ENCODE assay signal across 8 cellular contexts in the genomic region with DNA sequence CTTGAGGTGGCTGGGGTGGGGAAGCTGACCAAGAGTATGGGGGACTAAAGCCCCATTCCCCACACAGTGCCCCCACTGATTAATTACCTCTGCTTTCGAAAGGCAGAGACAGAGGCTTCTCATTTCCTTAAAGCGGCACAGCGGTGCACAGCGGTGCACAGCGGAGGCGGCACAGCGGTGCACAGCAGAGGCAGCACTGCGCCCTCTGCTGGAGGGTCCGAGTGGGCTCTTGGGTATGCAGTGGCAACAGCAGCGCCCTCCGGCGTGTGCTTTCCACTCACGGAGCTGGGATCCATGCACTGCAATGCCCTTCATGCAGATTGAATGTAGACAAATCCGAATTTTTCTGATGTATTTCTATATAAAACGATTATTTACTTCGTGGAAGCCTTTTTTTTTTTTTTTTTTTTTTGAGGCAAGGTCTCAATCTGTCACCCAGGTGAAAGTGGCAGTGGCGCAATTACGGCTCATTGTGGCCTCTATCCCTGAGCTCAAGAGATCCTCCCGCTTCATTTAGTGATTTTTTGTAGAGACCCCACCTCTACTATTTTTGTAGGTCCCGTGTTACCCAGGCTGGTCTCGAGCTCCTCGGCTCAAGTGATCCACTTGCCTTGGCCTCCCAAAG.
DNase-seq lines count a peak whose midpoint lies in the region; ATAC-seq and TF ChIP-seq lines count a peak whose summit lies in the region.

No MANE protein-coding gene starts in this region.

- peak; percentile 42 for TF ChIP-seq CTCF in AG09319 (IDR thresholded peaks at IDR 0.05; ENCODE audit: low read depth, low read length)
- TF ChIP-seq CTCF in SU-DHL-6 (IDR thresholded peaks at IDR 0.05; ENCODE audit: insufficient read depth, low read length, poor library complexity, severe bottlenecking), result peak; percentile 75

- H3K4me3 ChIP-seq in SU-DHL-6 (ENCODE audit: insufficient read depth, low read length, poor library complexity, severe bottlenecking), result no peak overlapping the region

- no peak overlapping the region for H3K9ac ChIP-seq in SU-DHL-6 (ENCODE audit: low read length)

- peak overlapping the region; percentile 14 for H3K4me2 ChIP-seq in SU-DHL-6 (ENCODE audit: low read depth, low read length, poor library complexity, severe bottlenecking)

- H3K9me3 Mint-ChIP-seq in activated naive CD8-positive, alpha-beta T cell treated with anti-CD3 and anti-CD28 coated beads, Interleukin-2, amount 50 U/mL, for 24 hours, result no peaks in the 10 kb centered on the region

- H3K4me3 Mint-ChIP-seq in activated naive CD8-positive, alpha-beta T cell treated with anti-CD3 and anti-CD28 coated beads, Interleukin-2, amount 50 U/mL, for 24 hours, result no peak overlapping the region

- no peaks in the 10 kb centered on the region for H3K36me3 ChIP-seq in SU-DHL-6 (ENCODE audit: low read length)

- no peaks in the 10 kb centered on the region for H3K9me3 ChIP-seq in SU-DHL-6 (ENCODE audit: insufficient read depth, low read length)

- no peaks in the 10 kb centered on the region for H3K27me3 ChIP-seq in SU-DHL-6 (ENCODE audit: low read length)

- ATAC-seq in GM19025 (IDR thresholded peaks at IDR 0.05; ENCODE audit: low read depth, unreplicated experiment), result peak; percentile 57
- peak; percentile 96 for ATAC-seq in HG03135 (IDR thresholded peaks at IDR 0.05; ENCODE audit: unreplicated experiment)
- peak; percentile 100 for ATAC-seq in activated naive CD8-positive, alpha-beta T cell treated with anti-CD3 and anti-CD28 coated beads, Interleukin-2, amount 50 U/mL, for 24 hours

- H3K36me3 Mint-ChIP-seq in activated naive CD8-positive, alpha-beta T cell treated with anti-CD3 and anti-CD28 coated beads, Interleukin-2, amount 50 U/mL, for 24 hours (ENCODE audit: low read depth), result no peaks in the 10 kb centered on the region

- H2AFZ ChIP-seq in SU-DHL-6 (ENCODE audit: low read depth, low read length, severe bottlenecking), result no peak overlapping the region

- H3K4me1 Mint-ChIP-seq in activated naive CD8-positive, alpha-beta T cell treated with anti-CD3 and anti-CD28 coated beads, Interleukin-2, amount 50 U/mL, for 24 hours, result peaks cover 10% of the 10 kb centered on the region

- H3K27me3 Mint-ChIP-seq in activated naive CD8-positive, alpha-beta T cell treated with anti-CD3 and anti-CD28 coated beads, Interleukin-2, amount 50 U/mL, for 24 hours, result peaks cover 17% of the 10 kb centered on the region

- H3F3A ChIP-seq in SU-DHL-6 (ENCODE audit: insufficient read depth), result no peaks in the 10 kb centered on the region

- no peaks in the 10 kb centered on the region for H3K79me2 ChIP-seq in SU-DHL-6 (ENCODE audit: insufficient read depth, low read length)

- H4K20me1 ChIP-seq in SU-DHL-6 (ENCODE audit: low read depth, low read length), result no peaks in the 10 kb centered on the region

- DNase-seq in AG09319 (ENCODE audit: extremely low read depth, low read depth) (no peak), iris pigment epithelial cell (ENCODE audit: low read depth) (peak; percentile 36), NCI-H524 (lab: John Stamatoyannopoulos, UW) (no peak)
- peak; percentile 67 for DNase-seq in activated naive CD8-positive, alpha-beta T cell treated with anti-CD3 and anti-CD28 coated beads, Interleukin-2, amount 50 U/mL, for 24 hours
- peak; percentile 26 to 51 (median 49) for DNase-seq in stimulated activated CD4-positive, alpha-beta T cell treated with anti-CD3 and anti-CD28 coated beads, TNF-alpha, amount 100 ng/mL, for 4 hours (ENCODE audit: low read depth in 3 of 3)

- H3K27ac Mint-ChIP-seq in activated naive CD8-positive, alpha-beta T cell treated with anti-CD3 and anti-CD28 coated beads, Interleukin-2, amount 50 U/mL, for 24 hours, result no peak overlapping the region

- no peaks in the 10 kb centered on the region for H3K9me2 ChIP-seq in SU-DHL-6 (replicated peaks; ENCODE audit: insufficient read depth, low read length)

- H3K27ac ChIP-seq in SU-DHL-6 (ENCODE audit: low read depth, low read length), result no peak overlapping the region

Comparison
In these comparisons a context has a peak if more than half of its experiments do, and no peak if none do; other contexts are left out.
1. DNase-seq: peak in activated naive CD8-positive, alpha-beta T cell treated with anti-CD3 and anti-CD28 coated beads, Interleukin-2, amount 50 U/mL, for 24 hours (single experiment), iris pigment epithelial cell (single experiment) and stimulated activated CD4-positive, alpha-beta T cell treated with anti-CD3 and anti-CD28 coated beads, TNF-alpha, amount 100 ng/mL, for 4 hours (3 of 3); none in AG09319 (single experiment) and NCI-H524 (0 of 2).
2. Peak in every context shown above with its lines, with median percentiles within 50 percentile points of each other: ATAC-seq.